ENCODE assay signal across 18 cellular contexts in genomic region chr22:49595465-49596078, GRCh38.
DNase-seq lines count a peak whose midpoint lies in the region; ATAC-seq, FAIRE-seq and TF ChIP-seq lines count a peak whose summit lies in the region.
"Had no signal": no experiment of that assay in that cellular context is flagged by ENCODE, and none has a peak within 500 bp of the region (broad histone marks: within the 10 kb centered on the region; RNA-seq: fewer than 3 reads in every experiment).

No MANE protein-coding gene starts in this region.

- no peak overlapping the region for H3K27ac ChIP-seq in HEK293 (ENCODE audit: extremely low read depth, low read depth, low read length)
- H3K27ac ChIP-seq in K562 (ENCODE audit: extremely low read depth, low read depth, low read length) = no peak overlapping the region
- no peak overlapping the region for H3K27ac ChIP-seq in neuronal stem cell (replicated peaks; ENCODE audit: low read length)
- H3K27ac ChIP-seq: BLaER1 treated with 17β-estradiol and CSF1 and Interleukin-3, amounts not matched to agents 10 nM and 100 nM had no signal

- no peak for TF ChIP-seq CTCF in HEK293 (tag by site-specific recombination; IDR thresholded peaks at IDR 0.05)
- TF ChIP-seq CTCF in K562 (IDR thresholded peaks at IDR 0.05 in 2 of 3, conservative IDR thresholded peaks at IDR 0.05 in 1 of 3; ENCODE audit: insufficient read depth in 2 of 3, low read depth in 1 of 3, low read length in 3 of 3) = no peak

- WGBS in K562 (ENCODE audit: insufficient coverage, low coverage, missing lambda C conversion rate) = 98% methylated on average over 4 of the region's 6 CpGs
- WGBS in neuronal stem cell (ENCODE audit: extremely low coverage in 2 of 2, insufficient read length in 2 of 2, insufficient replicate concordance in 1 of 2), 2 donors = 100% methylated on average over 1 to 5 of the region's 6 CpGs

- intact Hi-C loops in K562 (cut with micrococcal nuclease) = no loop called here
- intact Hi-C loops in left cardiac atrium (cut with DNase I) = no loop called here

- TF ChIP-seq RAD21 in K562 (CRISPR knock-in tag; conservative IDR thresholded peaks at IDR 0.05 in 1 of 2, IDR thresholded peaks at IDR 0.05 in 1 of 2) = no peak

- DNase-seq in K562 (ENCODE audit: extremely low read depth in 1 of 4, low spot score in 3 of 4) (no peak), neuronal stem cell (ENCODE audit: low spot score) (no peak), COR-L47 (lab: John Stamatoyannopoulos, UW) (no peak), left cardiac atrium (no peak)
- DNase-seq: CD8-positive, alpha-beta T cell; DMS 273 treated with DMSO at 0.1 percent for 48 hours; DMS53; H7; IMR-90; KBM-7 had no signal

- H2BK5ac ChIP-seq in neuronal stem cell (ENCODE audit: low read length) = no peak overlapping the region

- H4K8ac ChIP-seq in neuronal stem cell (ENCODE audit: low read depth, low read length) = no peak overlapping the region

- peaks cover 83% of the 10 kb centered on the region for H3K79me2 ChIP-seq in K562 (ENCODE audit: control insufficient read depth, insufficient read depth, low read length)

- no peak overlapping the region for H2AFZ ChIP-seq in K562 (ENCODE audit: low read depth, low read length)
- no peak overlapping the region for H2AFZ ChIP-seq in neuronal stem cell (ENCODE audit: low read length)
- H2AFZ ChIP-seq: GM23338 had no signal

- H3K4me2 ChIP-seq in K562 (ENCODE audit: insufficient read depth, low read length) (no peak overlapping the region), neuronal stem cell (ENCODE audit: insufficient read depth, low read length, poor library complexity, severe bottlenecking) (no peak overlapping the region)
- H3K4me2 ChIP-seq: BLaER1 treated with 17β-estradiol and CSF1 and Interleukin-3, amounts not matched to agents 10 nM and 100 nM; GM23338 had no signal

- H3K9ac ChIP-seq in K562 (ENCODE audit: insufficient read depth in 1 of 2, low read depth in 2 of 2, low read length in 2 of 2) (no peak overlapping the region), neuronal stem cell (ENCODE audit: low read depth, low read length, poor library complexity) (peak overlapping the region; percentile 6)
- H3K9ac ChIP-seq: BLaER1 treated with 17β-estradiol and CSF1 and Interleukin-3, amounts not matched to agents 10 nM and 100 nM had no signal

- H3K4me1 ChIP-seq in HEK293 (ENCODE audit: control insufficient read depth, insufficient read depth, low read length) (no peaks in the 10 kb centered on the region), K562 (replicated peaks in 1 of 2; ENCODE audit: control insufficient read depth in 2 of 2, insufficient read depth in 2 of 2, low read length in 2 of 2) (peaks cover 0 to 14% of the 10 kb centered on the region in 2 experiments; a peak in 2 of 5 replicates), neuronal stem cell (ENCODE audit: control insufficient read depth in 2 of 2, insufficient read depth in 1 of 2, low read depth in 1 of 2, low read length in 2 of 2) (no peaks in the 10 kb centered on the region)
- H3K4me1 ChIP-seq: BLaER1 treated with 17β-estradiol and CSF1 and Interleukin-3, amounts not matched to agents 10 nM and 100 nM had no signal

- no peak overlapping the region for H4K91ac ChIP-seq in neuronal stem cell (ENCODE audit: low read depth, low read length, poor library complexity)

- no peaks in the 10 kb centered on the region for H3K79me1 ChIP-seq in neuronal stem cell (ENCODE audit: low read depth, low read length)

- no peak overlapping the region for H3K4ac ChIP-seq in neuronal stem cell (ENCODE audit: low read length)

- no peak for TF ChIP-seq POLR2A in K562 (conservative IDR thresholded peaks at IDR 0.05)

- no peaks in the 10 kb centered on the region for H3K27me3 ChIP-seq in K562 (ENCODE audit: control insufficient read depth in 2 of 2, insufficient read depth in 2 of 2, low read length in 2 of 2)
- peaks cover 0 to 3% (median 0%) of the 10 kb centered on the region in 3 experiments for H3K27me3 ChIP-seq in neuronal stem cell (ENCODE audit: control insufficient read depth in 3 of 3, insufficient read depth in 3 of 3, low read depth in 1 of 3, low read length in 3 of 3)
- H3K27me3 ChIP-seq: BLaER1 treated with 17β-estradiol and CSF1 and Interleukin-3, amounts not matched to agents 10 nM and 100 nM had no signal

- H3K4me3 ChIP-seq in HEK293 (ENCODE audit: low read depth, low read length) = no peak overlapping the region
- no peak overlapping the region for H3K4me3 ChIP-seq in K562
- peak overlapping the region in 1 of 2 donors; percentile 7 for H3K4me3 ChIP-seq in neuronal stem cell (ENCODE audit: low read length in 2 of 2)
- H3K4me3 ChIP-seq: BLaER1 treated with 17β-estradiol and CSF1 and Interleukin-3, amounts not matched to agents 10 nM and 100 nM; GM23338 had no signal

- no peak overlapping the region for H2BK120ac ChIP-seq in neuronal stem cell (ENCODE audit: low read depth, low read length)

- ATAC-seq in K562 = no peak
- no peak for ATAC-seq in left cardiac atrium
- no peak for ATAC-seq in HG02852 (IDR thresholded peaks at IDR 0.05; ENCODE audit: unreplicated experiment)
- ATAC-seq: CD8-positive, alpha-beta T cell; GM23338; HCT116 had no signal

- H3K23ac ChIP-seq in neuronal stem cell (ENCODE audit: low read depth, low read length, poor library complexity) = peak overlapping the region; percentile 56

- in situ Hi-C loops in K562 (cut with MboI) = no loop called here

- no peak overlapping the region for H3K18ac ChIP-seq in neuronal stem cell (ENCODE audit: low read length)

- no peak for TF ChIP-seq EP300 in K562 (IDR thresholded peaks at IDR 0.05; ENCODE audit: low read length)

- H2AK5ac ChIP-seq in neuronal stem cell (ENCODE audit: low read depth, low read length) = no peak overlapping the region

- peaks cover 32% of the 10 kb centered on the region for H4K20me1 ChIP-seq in K562 (replicated peaks; ENCODE audit: control insufficient read depth, insufficient read depth, low read length)

- no TSS peak for BruUV-seq in K562 (replicated peaks; lab: Mats Ljungman, UMichigan)

- no peaks in the 10 kb centered on the region for H3K36me3 ChIP-seq in HEK293 (ENCODE audit: control insufficient read depth in 2 of 2, insufficient read depth in 1 of 2, low read length in 2 of 2)
- peaks cover 56% of the 10 kb centered on the region for H3K36me3 ChIP-seq in K562 (ENCODE audit: control insufficient read depth, insufficient read depth, low read length)
- H3K36me3 ChIP-seq in neuronal stem cell (replicated peaks in 1 of 2; ENCODE audit: control insufficient read depth in 2 of 2, insufficient read depth in 2 of 2, low read length in 2 of 2) = peaks cover 0 to 3% of the 10 kb centered on the region in 2 donors

- H2BK12ac ChIP-seq in neuronal stem cell (ENCODE audit: low read length) = no peak overlapping the region

- CTCF ChIA-PET in HEK293 (lab: Yijun Ruan, JAX) = no interaction called here
- CTCF ChIA-PET in K562 (lab: Yijun Ruan, JAX; ENCODE audit: low intra/inter-chr PET ratio) = no interaction called here

- POLR2A ChIA-PET in HEK293 (lab: Yijun Ruan, JAX) (no interaction called here), K562 (lab: Yijun Ruan, JAX) (no interaction called here)

- no peak for FAIRE-seq in K562 (lab: Jason Lieb, UNC)
- FAIRE-seq: G401.6, GM12892, GM18507 had no signal

- H3K9me1 ChIP-seq in K562 (ENCODE audit: control insufficient read depth, insufficient read depth, low read length) = no peaks in the 10 kb centered on the region

- H3K9me3 ChIP-seq in HEK293 (ENCODE audit: control insufficient read depth, insufficient read depth, low read depth, low read length) (no peaks in the 10 kb centered on the region), K562 (replicated peaks; ENCODE audit: control insufficient read depth, insufficient read depth, low read depth, low read length) (no peaks in the 10 kb centered on the region), neuronal stem cell (replicated peaks in 1 of 2; ENCODE audit: control insufficient read depth in 2 of 2, insufficient read depth in 1 of 2, low read depth in 1 of 2, low read length in 2 of 2) (peaks cover 0 to 10% of the 10 kb centered on the region in 2 donors)

- no peak overlapping the region for H2BK15ac ChIP-seq in neuronal stem cell (ENCODE audit: low read length)

- no peak overlapping the region for H3K14ac ChIP-seq in neuronal stem cell (ENCODE audit: low read length)

TF ChIP-seq in HEK293, 187 proteins besides CTCF, POLR2A, EP300 and RAD21 (continues in another document):
- TF ChIP-seq ZNF560 (tag by site-specific recombination; IDR thresholded peaks at IDR 0.05; ENCODE audit: borderline replicate concordance) (0 out of 2 replicates have a peak, but pooled peaks have one; percentile 23), ZNF214 (tag by site-specific recombination; IDR thresholded peaks at IDR 0.05; ENCODE audit: borderline replicate concordance) (no peak), ZNF621 (tag by site-specific recombination; IDR thresholded peaks at IDR 0.05) (0 out of 2 replicates have a peak, but pooled peaks have one; percentile 43), ZBTB21 (tag by site-specific recombination; IDR thresholded peaks at IDR 0.05) (peak; percentile 53; the same call in 1 of the 2 replicates), TRIM28 (IDR thresholded peaks at IDR 0.05; ENCODE audit: borderline replicate concordance, low read length) (no peak)

TF ChIP-seq in K562, 482 proteins besides CTCF, POLR2A, EP300 and RAD21 (continues in another document):
- TF ChIP-seq RBM14 (IDR thresholded peaks at IDR 0.05; ENCODE audit: borderline replicate concordance, insufficient read depth, low read depth, low read length) = no peak
- TF ChIP-seq HMGXB4 (CRISPR knock-in tag; IDR thresholded peaks at IDR 0.05) = no peak

Comparison
In these comparisons a context has a peak if more than half of its experiments do, and no peak if none do; other contexts are left out.
1. Of the 44 proteins assayed by ChIP-seq in both K562 and HEK293: peak only in K562: none; only in HEK293: ATF2, ZBTB7A, ZNF707 and ZNF785; in both: none; in neither: 40.